In genomic region chr20:47137231-47137865, GRCh38 we compare ENCODE assay signal across 21 cellular contexts.
DNase-seq lines count a peak whose midpoint lies in the region; ATAC-seq and TF ChIP-seq lines count a peak whose summit lies in the region.
"Had no signal": no experiment of that assay in that cellular context is flagged by ENCODE, and none has a peak within 500 bp of the region (broad histone marks: within the 10 kb centered on the region; RNA-seq: fewer than 3 reads in every experiment).

No MANE protein-coding gene starts in this region.

- no peak overlapping the region for H3K4me3 Mint-ChIP-seq in neural progenitor cell
- H3K4me3 Mint-ChIP-seq: memory B cell had no signal

- no peak for TF ChIP-seq CTCF in neural progenitor cell (IDR thresholded peaks at IDR 0.05)

- no peaks in the 10 kb centered on the region for H3K9me3 ChIP-seq in neural progenitor cell (ENCODE audit: low read depth)
- H3K9me3 ChIP-seq: body of pancreas, esophagus squamous epithelium, upper lobe of right lung had no signal

- H3K27me3 ChIP-seq in neural progenitor cell, result no peaks in the 10 kb centered on the region
- H3K27me3 ChIP-seq: body of pancreas, esophagus squamous epithelium, upper lobe of right lung had no signal

- peaks cover 7% of the 10 kb centered on the region for H3K9me3 Mint-ChIP-seq in neural progenitor cell

- DNase-seq in AG08395 (ENCODE audit: low spot score) (peak; percentile 61), HCEC 1CT (peak; percentile 56), neural progenitor cell (ENCODE audit: low spot score) (peak; percentile 69), NCI-H2029 treated with DMSO at 0.1 percent for 48 hours (lab: John Stamatoyannopoulos, UW) (no peak), dermis blood vessel endothelial cell (no peak), NCI-H510A treated with DMSO at 0.1 percent for 48 hours (lab: John Stamatoyannopoulos, UW) (no peak), NCI-H524 treated with DMSO at 0.1 percent for 48 hours (lab: John Stamatoyannopoulos, UW) (no peak)
- DNase-seq: ACHN; body of pancreas; DMS 273 treated with DMSO at 0.1 percent for 48 hours; effector CD4-positive, alpha-beta T cell; esophagus squamous epithelium; NCI-H1092; NCI-H187 treated with DMSO at 0.1 percent for 48 hours; NCI-H226; occipital lobe; upper lobe of right lung had no signal

- H3K4me2 ChIP-seq in neural progenitor cell, result no peak overlapping the region

- no peak overlapping the region for H3K27ac ChIP-seq in neural progenitor cell
- H3K27ac ChIP-seq: body of pancreas, esophagus squamous epithelium, SK-N-MC, upper lobe of right lung had no signal

- H3K36me3 ChIP-seq in neural progenitor cell, result no peaks in the 10 kb centered on the region
- H3K36me3 ChIP-seq: upper lobe of right lung had no signal

- no peak overlapping the region for H3K4me3 ChIP-seq in neural progenitor cell
- H3K4me3 ChIP-seq: body of pancreas, esophagus squamous epithelium, SK-N-MC, upper lobe of right lung had no signal

- no peak overlapping the region for H3K27ac Mint-ChIP-seq in neural progenitor cell
- H3K27ac Mint-ChIP-seq: memory B cell had no signal

- H3K27me3 Mint-ChIP-seq in neural progenitor cell (ENCODE audit: insufficient read depth, low read depth), result no peaks in the 10 kb centered on the region

- peaks cover 11% of the 10 kb centered on the region for H3K4me1 ChIP-seq in neural progenitor cell
- H3K4me1 ChIP-seq: body of pancreas, upper lobe of right lung had no signal

- H3K4me1 Mint-ChIP-seq in neural progenitor cell, result peaks cover 12% of the 10 kb centered on the region
- H3K4me1 Mint-ChIP-seq: memory B cell had no signal

- H3K9ac ChIP-seq in neural progenitor cell, result no peak overlapping the region

- H2AFZ ChIP-seq in neural progenitor cell (replicated peaks), result no peak overlapping the region

- peak; percentile 49 for ATAC-seq in SK-N-SH treated with all-trans-retinoic acid at 6 μM for 48 hours
- ATAC-seq: body of pancreas, Panc1, upper lobe of right lung had no signal

- H3K79me2 ChIP-seq in neural progenitor cell (ENCODE audit: low read depth), result no peaks in the 10 kb centered on the region

- H3K36me3 Mint-ChIP-seq in neural progenitor cell, result no peaks in the 10 kb centered on the region

- H3F3A ChIP-seq in neural progenitor cell (ENCODE audit: low read depth), result peaks cover 14% of the 10 kb centered on the region

- H4K20me1 ChIP-seq in neural progenitor cell (ENCODE audit: low read depth), result no peaks in the 10 kb centered on the region

TF ChIP-seq in SK-N-SH treated with all-trans-retinoic acid at 6 μM for 48 hours, 23 proteins besides CTCF, POLR2A, EP300 and RAD21:
- no peak for TF ChIP-seq TSHZ2 (CRISPR knock-in tag; IDR thresholded peaks at IDR 0.05)

Comparison
In these comparisons a context has a peak if more than half of its experiments do, and no peak if none do; other contexts are left out.
1. DNase-seq: peak in AG08395 (single experiment), HCEC 1CT (single experiment) and neural progenitor cell (single experiment); none in NCI-H2029 treated with DMSO at 0.1 percent for 48 hours (single experiment), dermis blood vessel endothelial cell (single experiment), NCI-H510A treated with DMSO at 0.1 percent for 48 hours (single experiment) and NCI-H524 treated with DMSO at 0.1 percent for 48 hours (single experiment).